ENCODE assay signal across 39 cellular contexts in genomic region chr4:35673137-35673536, GRCh38.
"Had no signal": no experiment of that assay in that cellular context is flagged by ENCODE, and none has a peak within 500 bp of the region (broad histone marks: within the 10 kb centered on the region; RNA-seq: fewer than 3 reads in every experiment).

No MANE protein-coding gene starts in this region.

- H3K27ac Mint-ChIP-seq: activated naive CD4-positive, alpha-beta T cell treated with anti-CD3 and anti-CD28 coated beads for 36 hours; activated naive CD4-positive, alpha-beta T cell treated with anti-CD3 and anti-CD28 coated beads, Interleukin-2, amount 10 ng/mL, durations not matched to agents 7 days and 5 days; activated naive CD4-positive, alpha-beta T cell treated with anti-CD3 and anti-CD28 coated beads, Interleukin-2, amount 50 U/mL, for 24 hours; activated naive CD4-positive, alpha-beta T cell treated with anti-CD3 and anti-CD28 coated beads, Interleukin-2, amount 50 U/mL, for 72 hours; activated naive CD8-positive, alpha-beta T cell; activated naive CD8-positive, alpha-beta T cell treated with anti-CD3 and anti-CD28 coated beads for 36 hours; activated naive CD8-positive, alpha-beta T cell treated with anti-CD3 and anti-CD28 coated beads, Interleukin-2, amount 10 ng/mL, durations not matched to agents 7 days and 5 days; activated naive CD8-positive, alpha-beta T cell treated with anti-CD3 and anti-CD28 coated beads, Interleukin-2, amount 50 U/mL, for 24 hours; activated T-cell treated with anti-CD3 and anti-CD28 coated beads, Interleukin-2, amount 50 U/mL, for 24 hours; activated T-cell treated with anti-CD3 and anti-CD28 coated beads, Interleukin-2, amount 50 U/mL, for 72 hours; activated T-helper 1 cell treated with anti-CD3 and anti-CD28 coated beads, Interleukin-12 subunit alpha, Interleukin-12 subunit beta, Interleukin-2, Interleukin-4 antibody, amounts not matched to agents 30 ng/mL and 10 ng/mL and 1 ng/mL, durations not matched to agents 14 hours and 24 hours and 36 hours; activated T-helper 17 cell treated with anti-CD3 and anti-CD28 coated beads, Interleukin-2, amount 50 U/mL, for 72 hours; brain had no signal

- H3K4me1 ChIP-seq: adrenal gland, ascending aorta, body of pancreas, breast epithelium had no signal

- H3K27me3 Mint-ChIP-seq: activated naive CD4-positive, alpha-beta T cell treated with anti-CD3 and anti-CD28 coated beads, Interleukin-2, amount 10 ng/mL, durations not matched to agents 7 days and 5 days; activated naive CD4-positive, alpha-beta T cell treated with anti-CD3 and anti-CD28 coated beads, Interleukin-2, amount 50 U/mL, for 24 hours; activated naive CD8-positive, alpha-beta T cell; activated naive CD8-positive, alpha-beta T cell treated with anti-CD3 and anti-CD28 coated beads for 36 hours; activated naive CD8-positive, alpha-beta T cell treated with anti-CD3 and anti-CD28 coated beads, Interleukin-2, amount 10 ng/mL, durations not matched to agents 7 days and 5 days; activated T-cell treated with anti-CD3 and anti-CD28 coated beads, Interleukin-2, amount 50 U/mL, for 24 hours; activated T-helper 17 cell treated with anti-CD3 and anti-CD28 coated beads, Interleukin-2, amount 50 U/mL, for 72 hours; brain; central memory CD8-positive, alpha-beta T cell had no signal

- ATAC-seq: activated naive CD4-positive, alpha-beta T cell treated with anti-CD3 and anti-CD28 coated beads, Interleukin-2, amount 50 U/mL, for 72 hours; activated naive CD8-positive, alpha-beta T cell treated with anti-CD3 and anti-CD28 coated beads, Interleukin-2, amount 50 U/mL, for 24 hours; activated T-cell treated with anti-CD3 and anti-CD28 coated beads, Interleukin-2, amount 50 U/mL, for 4 hours; activated T-cell treated with anti-CD3 and anti-CD28 coated beads, Interleukin-2, amount 50 U/mL, for 72 hours; activated T-helper 17 cell treated with anti-CD3 and anti-CD28 coated beads, Interleukin-2, amount 50 U/mL, for 72 hours; body of pancreas had no signal

- H3K36me3 Mint-ChIP-seq: activated naive CD4-positive, alpha-beta T cell treated with anti-CD3 and anti-CD28 coated beads, Interleukin-2, amount 10 ng/mL, durations not matched to agents 7 days and 5 days; activated naive CD4-positive, alpha-beta T cell treated with anti-CD3 and anti-CD28 coated beads, Interleukin-2, amount 50 U/mL, for 24 hours; activated naive CD4-positive, alpha-beta T cell treated with anti-CD3 and anti-CD28 coated beads, Interleukin-2, amount 50 U/mL, for 72 hours; activated naive CD8-positive, alpha-beta T cell; activated naive CD8-positive, alpha-beta T cell treated with anti-CD3 and anti-CD28 coated beads for 36 hours; activated naive CD8-positive, alpha-beta T cell treated with anti-CD3 and anti-CD28 coated beads, Interleukin-2, amount 10 ng/mL, durations not matched to agents 7 days and 5 days; brain had no signal

- H3K27ac ChIP-seq: adrenal gland, ascending aorta, body of pancreas, brain microvascular endothelial cell, breast epithelium, cardiac muscle cell had no signal

- DNase-seq: activated effector memory CD4-positive, alpha-beta T cell treated with anti-CD3 and anti-CD28 coated beads, Interleukin-2, amount 50 U/mL, for 16 hours; activated effector memory CD4-positive, alpha-beta T cell treated with Interleukin-2 at 50 U/mL for 16 hours; activated gamma-delta T cell; activated gamma-delta T cell treated with Interleukin-2 at 50 U/mL for 16 hours; activated naive CD4-positive, alpha-beta T cell; activated naive CD4-positive, alpha-beta T cell treated with anti-CD3 and anti-CD28 coated beads for 36 hours; activated naive CD4-positive, alpha-beta T cell treated with anti-CD3 and anti-CD28 coated beads, Interleukin-2, amount 10 ng/mL, durations not matched to agents 7 days and 5 days; activated naive CD4-positive, alpha-beta T cell treated with anti-CD3 and anti-CD28 coated beads, Interleukin-2, amount 50 U/mL, for 16 hours; activated naive CD4-positive, alpha-beta T cell treated with Interleukin-2 at 50 U/mL for 16 hours; activated naive CD8-positive, alpha-beta T cell treated with anti-CD3 and anti-CD28 coated beads for 36 hours; activated naive CD8-positive, alpha-beta T cell treated with anti-CD3 and anti-CD28 coated beads, Interleukin-2, amount 10 ng/mL, durations not matched to agents 7 days and 5 days; activated naive CD8-positive, alpha-beta T cell treated with anti-CD3 and anti-CD28 coated beads, Interleukin-2, amount 50 U/mL, for 24 hours; activated T-cell treated with anti-CD3 and anti-CD28 coated beads, Interleukin-2, amount 50 U/mL, for 24 hours; activated T-cell treated with anti-CD3 and anti-CD28 coated beads, Interleukin-2, amount 50 U/mL, for 4 hours; activated T-cell treated with anti-CD3 and anti-CD28 coated beads, Interleukin-2, amount 50 U/mL, for 48 hours; activated T-cell treated with anti-CD3 and anti-CD28 coated beads, Interleukin-2, amount 50 U/mL, for 72 hours; adrenal gland; amniotic stem cell; amygdala; anterior cingulate cortex; aorta; body of pancreas; brain microvascular endothelial cell; caudate nucleus; central memory CD4-positive, alpha-beta T cell; cerebellar nuclear complex had no signal

- H3K36me3 ChIP-seq: adrenal gland, ascending aorta, brain microvascular endothelial cell, breast epithelium, cardiac muscle cell had no signal

- H3K4me3 Mint-ChIP-seq: activated naive CD4-positive, alpha-beta T cell treated with anti-CD3 and anti-CD28 coated beads for 36 hours; activated naive CD4-positive, alpha-beta T cell treated with anti-CD3 and anti-CD28 coated beads, Interleukin-2, amount 10 ng/mL, durations not matched to agents 7 days and 5 days; activated naive CD4-positive, alpha-beta T cell treated with anti-CD3 and anti-CD28 coated beads, Interleukin-2, amount 50 U/mL, for 24 hours; activated naive CD8-positive, alpha-beta T cell; activated naive CD8-positive, alpha-beta T cell treated with anti-CD3 and anti-CD28 coated beads for 36 hours; activated naive CD8-positive, alpha-beta T cell treated with anti-CD3 and anti-CD28 coated beads, Interleukin-2, amount 10 ng/mL, durations not matched to agents 7 days and 5 days; activated naive CD8-positive, alpha-beta T cell treated with anti-CD3 and anti-CD28 coated beads, Interleukin-2, amount 50 U/mL, for 24 hours; activated T-cell treated with anti-CD3 and anti-CD28 coated beads, Interleukin-2, amount 50 U/mL, for 24 hours; activated T-cell treated with anti-CD3 and anti-CD28 coated beads, Interleukin-2, amount 50 U/mL, for 4 hours; activated T-cell treated with anti-CD3 and anti-CD28 coated beads, Interleukin-2, amount 50 U/mL, for 72 hours; activated T-helper 1 cell treated with anti-CD3 and anti-CD28 coated beads, Interleukin-12 subunit alpha, Interleukin-12 subunit beta, Interleukin-2, Interleukin-4 antibody, amounts not matched to agents 30 ng/mL and 10 ng/mL and 1 ng/mL, durations not matched to agents 14 hours and 24 hours and 36 hours; activated T-helper 17 cell treated with anti-CD3 and anti-CD28 coated beads, Interleukin-2, amount 50 U/mL, for 72 hours; brain; central memory CD8-positive, alpha-beta T cell had no signal

- H3K9me3 Mint-ChIP-seq: activated naive CD4-positive, alpha-beta T cell treated with anti-CD3 and anti-CD28 coated beads, Interleukin-2, amount 10 ng/mL, durations not matched to agents 7 days and 5 days; activated naive CD8-positive, alpha-beta T cell treated with anti-CD3 and anti-CD28 coated beads, Interleukin-2, amount 10 ng/mL, durations not matched to agents 7 days and 5 days; activated naive CD8-positive, alpha-beta T cell treated with anti-CD3 and anti-CD28 coated beads, Interleukin-2, amount 50 U/mL, for 24 hours; activated T-cell treated with anti-CD3 and anti-CD28 coated beads, Interleukin-2, amount 50 U/mL, for 4 hours; activated T-helper 1 cell treated with anti-CD3 and anti-CD28 coated beads, Interleukin-12 subunit alpha, Interleukin-12 subunit beta, Interleukin-2, Interleukin-4 antibody, amounts not matched to agents 30 ng/mL and 10 ng/mL and 1 ng/mL, durations not matched to agents 14 hours and 24 hours and 36 hours; central memory CD8-positive, alpha-beta T cell had no signal

- FAIRE-seq: astrocyte, bronchial epithelial cell, colon had no signal

- H3K27me3 ChIP-seq: adrenal gland, ascending aorta, body of pancreas, brain microvascular endothelial cell, breast epithelium, cardiac muscle cell had no signal

- H3K4me3 ChIP-seq: adrenal gland, ascending aorta, body of pancreas, breast epithelium, cardiac muscle cell had no signal

- H3K4me1 Mint-ChIP-seq: activated naive CD4-positive, alpha-beta T cell treated with anti-CD3 and anti-CD28 coated beads, Interleukin-2, amount 10 ng/mL, durations not matched to agents 7 days and 5 days; activated naive CD4-positive, alpha-beta T cell treated with anti-CD3 and anti-CD28 coated beads, Interleukin-2, amount 50 U/mL, for 24 hours; activated naive CD8-positive, alpha-beta T cell treated with anti-CD3 and anti-CD28 coated beads for 36 hours; activated naive CD8-positive, alpha-beta T cell treated with anti-CD3 and anti-CD28 coated beads, Interleukin-2, amount 10 ng/mL, durations not matched to agents 7 days and 5 days; activated naive CD8-positive, alpha-beta T cell treated with anti-CD3 and anti-CD28 coated beads, Interleukin-2, amount 50 U/mL, for 24 hours; activated T-helper 17 cell treated with anti-CD3 and anti-CD28 coated beads, Interleukin-2, amount 50 U/mL, for 72 hours; brain; central memory CD8-positive, alpha-beta T cell had no signal

- H3K9me3 ChIP-seq: adrenal gland, ascending aorta, body of pancreas, breast epithelium had no signal
